18 cellular contexts compared by ENCODE assay signal in genomic region chr10:68364101-68364886, GRCh38. TPM values are rescaled to one million over a fixed set of nuclear protein-coding genes. Genes with fewer than 3 reads are reported as not detected.
DNase-seq lines count a peak whose midpoint lies in the region; ATAC-seq, FAIRE-seq and TF ChIP-seq lines count a peak whose summit lies in the region.
"Had no signal": no experiment of that assay in that cellular context is flagged by ENCODE, and none has a peak within 500 bp of the region (broad histone marks: within the 10 kb centered on the region; RNA-seq: fewer than 3 reads in every experiment).

No MANE protein-coding gene starts in this region.

- DNase-seq in EH (ENCODE audit: low read depth) (peak; percentile 7), H54 (ENCODE audit: insufficient read length, low spot score) (no peak), fibroblast of gingiva (ENCODE audit: low read depth) (peak; percentile 69), nephron progenitor cell (no peak), DMS153 (lab: John Stamatoyannopoulos, UW) (no peak), WTC11 (ENCODE audit: low spot score) (no peak)
- DNase-seq: CD4-positive, alpha-beta T cell; DMS79; H7; NCI-H1436 treated with DMSO at 0.1 percent for 48 hours; NCI-H2029 treated with DMSO at 0.1 percent for 48 hours; NCI-H2171 treated with DMSO at 0.1 percent for 48 hours; NCI-H510A; NCI-H774; RPMI8226; SIG-M5 had no signal

- CTCF ChIA-PET in WTC11 (lab: Charles Lee): interaction anchor here (1.4 kb wide), 1 partner anchor 152 kb away, joined by 3 read pairs; no protein-coding TSS in a partner anchor

- no peak for TF ChIP-seq CTCF in nephron progenitor cell (IDR thresholded peaks at IDR 0.05)
- no peak for TF ChIP-seq CTCF in WTC11 (IDR thresholded peaks at IDR 0.05)

- ATAC-seq in HG03159 (IDR thresholded peaks at IDR 0.05; ENCODE audit: unreplicated experiment) (no peak), WTC11 (no peak)

- FAIRE-seq in H54 (lab: Jason Lieb, UNC): peak; percentile 6

- peak overlapping the region; percentile 11 for H3K27ac Mint-ChIP-seq in nephron progenitor cell
- H3K27ac Mint-ChIP-seq in WTC11: no peak overlapping the region
- H3K27ac Mint-ChIP-seq: B cell; CD4-positive, alpha-beta T cell had no signal

- TF ChIP-seq POLR2A in H54 (IDR thresholded peaks at IDR 0.05; ENCODE audit: low read depth, low read length): no peak

- no peaks in the 10 kb centered on the region for H3K4me1 Mint-ChIP-seq in nephron progenitor cell
- no peaks in the 10 kb centered on the region for H3K4me1 Mint-ChIP-seq in WTC11

- no peaks in the 10 kb centered on the region for H3K9me3 Mint-ChIP-seq in nephron progenitor cell
- H3K9me3 Mint-ChIP-seq in WTC11: no peaks in the 10 kb centered on the region
- H3K9me3 Mint-ChIP-seq: CD4-positive, alpha-beta T cell had no signal

- POLR2A ChIA-PET in WTC11 (lab: Charles Lee): no interaction called here

- H3K27me3 Mint-ChIP-seq in nephron progenitor cell (ENCODE audit: low read depth, poor library complexity): no peaks in the 10 kb centered on the region
- no peaks in the 10 kb centered on the region for H3K27me3 Mint-ChIP-seq in WTC11 (ENCODE audit: low read depth)
- H3K27me3 Mint-ChIP-seq: B cell; CD4-positive, alpha-beta T cell had no signal

- no peak overlapping the region for H3K4me3 Mint-ChIP-seq in nephron progenitor cell
- no peak overlapping the region for H3K4me3 Mint-ChIP-seq in WTC11
- H3K4me3 Mint-ChIP-seq: B cell; CD4-positive, alpha-beta T cell had no signal

- H3K36me3 Mint-ChIP-seq in nephron progenitor cell (ENCODE audit: low read depth) (peaks cover 54% of the 10 kb centered on the region), WTC11 (peaks cover 3% of the 10 kb centered on the region; the same call in 1 of the 2 replicates)

TF ChIP-seq in WTC11, 78 proteins besides CTCF, POLR2A, EP300 and RAD21:
- TF ChIP-seq CDX4 (CRISPR knock-in tag; IDR thresholded peaks at IDR 0.05; ENCODE audit: borderline replicate concordance) (no peak), ZBTB21 (CRISPR knock-in tag; IDR thresholded peaks at IDR 0.05; ENCODE audit: borderline replicate concordance) (no peak), ZNF396 (CRISPR knock-in tag; IDR thresholded peaks at IDR 0.05; ENCODE audit: borderline replicate concordance) (no peak), EMX1 (CRISPR knock-in tag; IDR thresholded peaks at IDR 0.05) (no peak), ELF4 (CRISPR knock-in tag; IDR thresholded peaks at IDR 0.05; ENCODE audit: low read depth) (no peak), NFATC4 (CRISPR knock-in tag; IDR thresholded peaks at IDR 0.05) (no peak), MLX (CRISPR knock-in tag; IDR thresholded peaks at IDR 0.05) (no peak), ZSCAN18 (CRISPR knock-in tag; IDR thresholded peaks at IDR 0.05) (no peak), ZNF416 (CRISPR knock-in tag; IDR thresholded peaks at IDR 0.05) (no peak), ZNF121 (CRISPR knock-in tag; IDR thresholded peaks at IDR 0.05) (no peak), FOXP1 (CRISPR knock-in tag; IDR thresholded peaks at IDR 0.05; ENCODE audit: borderline replicate concordance) (no peak), KAT7 (CRISPR knock-in tag; IDR thresholded peaks at IDR 0.05; ENCODE audit: borderline replicate concordance) (no peak)

RNA-seq across cellular contexts. Expression of gene PBLD, which starts 31.6 kb away (rescaled TPM):
- total RNA-seq in WTC11 (2021): 2.4 to 2.7 TPM (median 2.6 TPM) in 3 replicates

RNA-seq across cellular contexts. Expression of gene HNRNPH3, which starts 32.4 kb away (rescaled TPM):
- 220 to 226 TPM (median 223 TPM) in 3 replicates for total RNA-seq in WTC11 (2021)

RNA-seq across cellular contexts. Expression of gene RUFY2, which starts 42.8 kb away (rescaled TPM):
- 10.0 to 10.7 TPM (median 10.3 TPM) in 3 replicates for total RNA-seq in WTC11 (2021)

Comparison
In these comparisons a context has a peak if more than half of its experiments do, and no peak if none do; other contexts are left out.
1. DNase-seq: peak in EH (single experiment) and fibroblast of gingiva (single experiment); none in H54 (single experiment), nephron progenitor cell (single experiment), DMS153 (single experiment) and WTC11 (single experiment).